17 cellular contexts compared by ENCODE assay signal in the genomic region with DNA sequence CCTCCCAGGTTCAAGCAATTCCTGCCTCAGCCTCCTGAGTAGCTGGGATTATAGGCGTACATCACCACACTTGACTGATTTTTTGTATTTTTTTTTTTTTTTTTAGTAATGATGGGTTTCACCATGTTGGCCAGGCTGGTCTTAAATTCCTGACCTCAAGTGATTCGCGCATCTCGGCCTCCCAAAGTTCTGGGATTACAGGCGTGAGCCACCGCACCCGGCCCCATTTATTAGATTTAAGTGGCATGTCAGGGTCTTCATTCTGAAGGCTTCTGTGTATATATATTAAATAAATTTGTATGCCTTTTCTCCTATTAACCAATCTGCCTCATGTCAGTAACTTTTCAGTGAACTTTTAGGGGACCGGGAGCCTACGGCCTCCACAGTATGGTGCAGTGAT.
"Had no signal": no experiment of that assay in that cellular context is flagged by ENCODE, and none has a peak within 500 bp of the region (broad histone marks: within the 10 kb centered on the region; RNA-seq: fewer than 3 reads in every experiment).

No MANE protein-coding gene starts in this region.

- H3K27ac ChIP-seq: epithelial cell of prostate, esophagus muscularis mucosa, gastrocnemius medialis, left ventricle myocardium inferior, neutrophil, sigmoid colon, skin epidermis, suprapubic skin, thyroid gland had no signal

- H3K36me3 ChIP-seq: esophagus muscularis mucosa, gastrocnemius medialis, left ventricle myocardium inferior, neutrophil, sigmoid colon, suprapubic skin, thyroid gland had no signal

- H3K9me3 ChIP-seq: esophagus muscularis mucosa, gastrocnemius medialis, left ventricle myocardium inferior, neutrophil, sigmoid colon, suprapubic skin, thyroid gland had no signal

- H3K27me3 ChIP-seq: esophagus muscularis mucosa, gastrocnemius medialis, sigmoid colon, suprapubic skin, thyroid gland had no signal

- H3K4me3 ChIP-seq: esophagus muscularis mucosa, gastrocnemius medialis, left ventricle myocardium inferior, lung, sigmoid colon, skin epidermis, suprapubic skin, thyroid gland had no signal

- DNase-seq: effector memory CD8-positive, alpha-beta T cell; gastrocnemius medialis; kidney; left cardiac atrium; left ventricle myocardium inferior; mesenchymal stem cell; naive thymus-derived CD8-positive, alpha-beta T cell; sigmoid colon; stimulated activated CD4-positive, alpha-beta T cell treated with anti-CD3 and anti-CD28 coated beads, Interleukin-12 subunit alpha, Interleukin-12 subunit beta, amount 100 ng/mL, for 4 hours; stimulated activated naive CD4-positive, alpha-beta T cell treated with Interleukin-2 at 50 U/mL for 16 hours; thyroid gland had no signal

- ATAC-seq: effector memory CD8-positive, alpha-beta T cell; gastrocnemius medialis; left cardiac atrium; naive thymus-derived CD8-positive, alpha-beta T cell had no signal
